In genomic region chr7:2873146-2873545, GRCh38 we compare ENCODE assay signal across 11 cellular contexts. TPM values are rescaled to one million over a fixed set of nuclear protein-coding genes. Genes with fewer than 3 reads are reported as not detected.
DNase-seq lines count a peak whose midpoint lies in the region; ATAC-seq and FAIRE-seq lines count a peak whose summit lies in the region.
"Had no signal": no experiment of that assay in that cellular context is flagged by ENCODE, and none has a peak within 500 bp of the region (broad histone marks: within the 10 kb centered on the region; RNA-seq: fewer than 3 reads in every experiment).

No MANE protein-coding gene starts in this region.

- peak overlapping the region; percentile 92 for H3K27ac Mint-ChIP-seq in T-helper 17 cell
- no peak overlapping the region for H3K27ac Mint-ChIP-seq in activated CD4-positive, alpha-beta T cell treated with anti-CD3 and anti-CD28 coated beads for 36 hours

- POLR2A ChIA-PET in activated CD4-positive, alpha-beta T cell treated with anti-CD3 and anti-CD28 coated beads for 36 hours (lab: Charles Lee): no interaction called here

- intact Hi-C loops in activated CD4-positive, alpha-beta T cell treated with anti-CD3 and anti-CD28 coated beads for 36 hours (cut with DNase I, micrococcal nuclease): loop anchor here in 1 of 2 experiments (5.0 kb wide), 1 partner anchor 429 kb away; the partner anchor contains the start of gene SDK1

- peak; percentile 85 for FAIRE-seq in HTR-8/SVneo (lab: Jason Lieb, UNC)

- DNase-seq in Caki2 (ENCODE audit: low read depth): peak; percentile 84
- no peak for DNase-seq in HTR-8/SVneo (ENCODE audit: insufficient read length, low spot score)
- DNase-seq in T-helper 17 cell: no peak
- DNase-seq in lung microvascular endothelial cell (ENCODE audit: low read depth in 2 of 2): peak; percentile 27 to 42
- no peak for DNase-seq in iPS-NIHi7 (ENCODE audit: extremely low spot score)
- no peak for DNase-seq in activated CD4-positive, alpha-beta T cell treated with anti-CD3 and anti-CD28 coated beads for 36 hours
- no peak for DNase-seq in retina
- no peak for DNase-seq in NCI-H1436 treated with DMSO at 0.1 percent for 48 hours (lab: John Stamatoyannopoulos, UW)
- DNase-seq: NCI-H82 had no signal

- ATAC-seq in T-helper 17 cell: no peak
- no peak for ATAC-seq in activated CD4-positive, alpha-beta T cell treated with anti-CD3 and anti-CD28 coated beads for 36 hours
- ATAC-seq: left lung had no signal

- H3K9me3 Mint-ChIP-seq in activated CD4-positive, alpha-beta T cell treated with anti-CD3 and anti-CD28 coated beads for 36 hours (ENCODE audit: low read depth): no peaks in the 10 kb centered on the region

- CTCF ChIA-PET in activated CD4-positive, alpha-beta T cell treated with anti-CD3 and anti-CD28 coated beads for 36 hours (lab: Charles Lee): no interaction called here

- in situ Hi-C loops in Caki2 (cut with HindIII; ENCODE audit: low pct_unique_long_range_greater_than_20kb, low sequenced_read_pairs): no loop called here

- H3K27me3 Mint-ChIP-seq in T-helper 17 cell: no peaks in the 10 kb centered on the region
- H3K27me3 Mint-ChIP-seq in activated CD4-positive, alpha-beta T cell treated with anti-CD3 and anti-CD28 coated beads for 36 hours: no peaks in the 10 kb centered on the region

- H3K36me3 Mint-ChIP-seq in T-helper 17 cell (ENCODE audit: low read depth): no peaks in the 10 kb centered on the region
- no peaks in the 10 kb centered on the region for H3K36me3 Mint-ChIP-seq in activated CD4-positive, alpha-beta T cell treated with anti-CD3 and anti-CD28 coated beads for 36 hours (ENCODE audit: low read depth)

- H3K4me1 Mint-ChIP-seq in T-helper 17 cell: peaks cover 28% of the 10 kb centered on the region
- H3K4me1 Mint-ChIP-seq in activated CD4-positive, alpha-beta T cell treated with anti-CD3 and anti-CD28 coated beads for 36 hours: peaks cover 53% of the 10 kb centered on the region

- no peak overlapping the region for H3K4me3 Mint-ChIP-seq in T-helper 17 cell
- H3K4me3 Mint-ChIP-seq in activated CD4-positive, alpha-beta T cell treated with anti-CD3 and anti-CD28 coated beads for 36 hours: no peak overlapping the region

- no peaks in the 10 kb centered on the region for H3K9me3 ChIP-seq in T-helper 17 cell (ENCODE audit: control insufficient read depth, low read length, poor library complexity, severe bottlenecking)
- H3K9me3 ChIP-seq: left lung, thoracic aorta had no signal

RNA-seq across cellular contexts. Expression of gene GNA12, which starts 29.0 kb away (rescaled TPM):
- total RNA-seq in Caki2 (2014; rRNA removed; shearing (Covaris generic); ENCODE audit: low replicate concordance): 38.1 and 62.7 TPM in 2 replicates
- total RNA-seq in T-helper 17 cell: 10 to 100 TPM; 13.5 to 19.2 TPM
- total RNA-seq in lung microvascular endothelial cell: 22.0 and 27.2 TPM in 2 replicates
- total RNA-seq in activated CD4-positive, alpha-beta T cell treated with anti-CD3 and anti-CD28 coated beads for 36 hours: 10 to 100 TPM; 19.5 to 22.6 TPM

Comparison
In these comparisons a context has a peak if more than half of its experiments do, and no peak if none do; other contexts are left out.
1. DNase-seq: peak in Caki2 (single experiment) and lung microvascular endothelial cell (2 of 2); none in HTR-8/SVneo (single experiment), T-helper 17 cell (0 of 3), iPS-NIHi7 (single experiment), activated CD4-positive, alpha-beta T cell treated with anti-CD3 and anti-CD28 coated beads for 36 hours (single experiment), retina (single experiment) and NCI-H1436 treated with DMSO at 0.1 percent for 48 hours (single experiment).